In genomic region chr18:55100817-55101457, GRCh38 we compare ENCODE assay signal across 10 cellular contexts.
A peak's percentile ranks its signal among the peaks of the same experiment; 100 is the strongest.
DNase-seq lines count a peak whose midpoint lies in the region; ATAC-seq and TF ChIP-seq lines count a peak whose summit lies in the region.
"Had no signal": no experiment of that assay in that cellular context is flagged by ENCODE, and none has a peak within 500 bp of the region (broad histone marks: within the 10 kb centered on the region; RNA-seq: fewer than 3 reads in every experiment).

No MANE protein-coding gene starts in this region.

- peak overlapping the region; percentile 38 for H3K4me3 Mint-ChIP-seq in HFFc6
- H3K4me3 Mint-ChIP-seq in stimulated activated memory B cell treated with anti-CD40 and anti-IgM and Interleukin-4, amounts not matched to agents 10 μg/mL and 1 μg/mL and 100 μg/mL, for 72 hours, result peak overlapping the region; percentile 55
- no peak overlapping the region for H3K4me3 Mint-ChIP-seq in activated CD4-positive, alpha-beta memory T cell treated with anti-CD3 and anti-CD28 coated beads for 36 hours

- H3K36me3 Mint-ChIP-seq in HFFc6 (ENCODE audit: low read depth), result no peaks in the 10 kb centered on the region
- H3K36me3 Mint-ChIP-seq in stimulated activated memory B cell treated with anti-CD40 and anti-IgM and Interleukin-4, amounts not matched to agents 10 μg/mL and 1 μg/mL and 100 μg/mL, for 72 hours, result peaks cover 19% of the 10 kb centered on the region
- H3K36me3 Mint-ChIP-seq in activated CD4-positive, alpha-beta memory T cell treated with anti-CD3 and anti-CD28 coated beads for 36 hours, result no peaks in the 10 kb centered on the region

- no peak for TF ChIP-seq CTCF in HFFc6 (IDR thresholded peaks at IDR 0.05)
- TF ChIP-seq CTCF in fibroblast of the aortic adventitia (IDR thresholded peaks at IDR 0.05; ENCODE audit: insufficient read depth, low read length), result no peak

- H3K27me3 Mint-ChIP-seq in HFFc6 (ENCODE audit: insufficient read depth), result no peaks in the 10 kb centered on the region
- no peaks in the 10 kb centered on the region for H3K27me3 Mint-ChIP-seq in stimulated activated memory B cell treated with anti-CD40 and anti-IgM and Interleukin-4, amounts not matched to agents 10 μg/mL and 1 μg/mL and 100 μg/mL, for 72 hours
- H3K27me3 Mint-ChIP-seq in activated CD4-positive, alpha-beta memory T cell treated with anti-CD3 and anti-CD28 coated beads for 36 hours, result no peaks in the 10 kb centered on the region

- DNase-seq in HFFc6 (peak; percentile 48), RPMI7951 (ENCODE audit: low read depth) (peak; percentile 33), fibroblast of the aortic adventitia (ENCODE audit: low read depth) (peak; percentile 6)
- DNase-seq in activated CD4-positive, alpha-beta memory T cell treated with anti-CD3 and anti-CD28 coated beads for 36 hours, result no peak
- DNase-seq in activated naive CD4-positive, alpha-beta T cell treated with Interleukin-2 at 50 U/mL for 16 hours, result no peak
- DNase-seq: NCI-H510A treated with DMSO at 0.1 percent for 48 hours, WERI-Rb-1 had no signal

- POLR2A ChIA-PET in activated CD4-positive, alpha-beta memory T cell treated with anti-CD3 and anti-CD28 coated beads for 36 hours (lab: Charles Lee), result no interaction called here

- no peak for ATAC-seq in stimulated activated memory B cell treated with anti-CD40 and anti-IgM and Interleukin-4, amounts not matched to agents 10 μg/mL and 1 μg/mL and 100 μg/mL, for 72 hours
- ATAC-seq in GM18909 (IDR thresholded peaks at IDR 0.05; ENCODE audit: poor library complexity, unreplicated experiment), result no peak

- CTCF ChIA-PET in activated CD4-positive, alpha-beta memory T cell treated with anti-CD3 and anti-CD28 coated beads for 36 hours (lab: Charles Lee), result no interaction called here

- intact Hi-C loops in activated CD4-positive, alpha-beta memory T cell treated with anti-CD3 and anti-CD28 coated beads for 36 hours (cut with micrococcal nuclease), result no loop called here

- H3K9me3 Mint-ChIP-seq in HFFc6, result no peaks in the 10 kb centered on the region
- H3K9me3 Mint-ChIP-seq in stimulated activated memory B cell treated with anti-CD40 and anti-IgM and Interleukin-4, amounts not matched to agents 10 μg/mL and 1 μg/mL and 100 μg/mL, for 72 hours, result peaks cover 8% of the 10 kb centered on the region
- no peaks in the 10 kb centered on the region for H3K9me3 Mint-ChIP-seq in activated CD4-positive, alpha-beta memory T cell treated with anti-CD3 and anti-CD28 coated beads for 36 hours

- no peak overlapping the region for H3K4me3 ChIP-seq in fibroblast of the aortic adventitia (ENCODE audit: low read depth, low read length)
- H3K4me3 ChIP-seq: ascending aorta had no signal

- H3K27ac Mint-ChIP-seq in HFFc6, result peak overlapping the region; percentile 54
- H3K27ac Mint-ChIP-seq in stimulated activated memory B cell treated with anti-CD40 and anti-IgM and Interleukin-4, amounts not matched to agents 10 μg/mL and 1 μg/mL and 100 μg/mL, for 72 hours, result peak overlapping the region; percentile 78
- no peak overlapping the region for H3K27ac Mint-ChIP-seq in activated CD4-positive, alpha-beta memory T cell treated with anti-CD3 and anti-CD28 coated beads for 36 hours

- peaks cover 45% of the 10 kb centered on the region for H3K4me1 Mint-ChIP-seq in HFFc6 (ENCODE audit: low read depth)
- H3K4me1 Mint-ChIP-seq in stimulated activated memory B cell treated with anti-CD40 and anti-IgM and Interleukin-4, amounts not matched to agents 10 μg/mL and 1 μg/mL and 100 μg/mL, for 72 hours, result peaks cover 50% of the 10 kb centered on the region
- no peaks in the 10 kb centered on the region for H3K4me1 Mint-ChIP-seq in activated CD4-positive, alpha-beta memory T cell treated with anti-CD3 and anti-CD28 coated beads for 36 hours (ENCODE audit: low read depth)

Comparison
In these comparisons a context has a peak if more than half of its experiments do, and no peak if none do; other contexts are left out.
1. DNase-seq: peak in HFFc6 (single experiment), RPMI7951 (single experiment) and fibroblast of the aortic adventitia (single experiment); none in activated CD4-positive, alpha-beta memory T cell treated with anti-CD3 and anti-CD28 coated beads for 36 hours (single experiment) and activated naive CD4-positive, alpha-beta T cell treated with Interleukin-2 at 50 U/mL for 16 hours (single experiment).